Comparison of ENCODE assay signal across 3 cellular contexts in genomic region chr10:115105411-115105810, GRCh38. TPM values are rescaled to one million over a fixed set of nuclear protein-coding genes. Genes with fewer than 3 reads are reported as not detected.
"Had no signal": no experiment of that assay in that cellular context is flagged by ENCODE, and none has a peak within 500 bp of the region (broad histone marks: within the 10 kb centered on the region; RNA-seq: fewer than 3 reads in every experiment).

No MANE protein-coding gene starts in this region.

RNA-seq across cellular contexts. Expression of gene ATRNL1, which starts 12.2 kb away (rescaled TPM):
- total RNA-seq: activated CD8-positive, alpha-beta T cell treated with anti-CD3 and anti-CD28 coated beads for 36 hours; activated CD8-positive, alpha-beta T cell treated with anti-CD3 and anti-CD28 coated beads, Interleukin-2, amount 10 ng/mL, durations not matched to agents 7 days and 5 days; T-helper 17 cell had no signal
